ENCODE assay signal across 9 cellular contexts in genomic region chr1:235069577-235070563, GRCh38. TPM values are rescaled to one million over a fixed set of nuclear protein-coding genes. Genes with fewer than 3 reads are reported as not detected.
DNase-seq lines count a peak whose midpoint lies in the region; ATAC-seq and TF ChIP-seq lines count a peak whose summit lies in the region.
"Had no signal": no experiment of that assay in that cellular context is flagged by ENCODE, and none has a peak within 500 bp of the region (broad histone marks: within the 10 kb centered on the region; RNA-seq: fewer than 3 reads in every experiment).

No MANE protein-coding gene starts in this region.

- TF ChIP-seq CTCF in ascending aorta (IDR thresholded peaks at IDR 0.05) (no peak), left lung (IDR thresholded peaks at IDR 0.05) (no peak), GM13976 (IDR thresholded peaks at IDR 0.05; ENCODE audit: borderline replicate concordance, control extremely low read depth, extremely low read depth, insufficient read depth, missing control alignments) (no peak)

- no peaks in the 10 kb centered on the region for H3K27me3 ChIP-seq in MG63
- no peaks in the 10 kb centered on the region for H3K27me3 ChIP-seq in ascending aorta
- no peaks in the 10 kb centered on the region for H3K27me3 ChIP-seq in left lung

- no peaks in the 10 kb centered on the region for H3K36me3 Mint-ChIP-seq in activated T-cell treated with anti-CD3 and anti-CD28 coated beads, Interleukin-2, amount 50 U/mL, for 24 hours (ENCODE audit: low read depth)
- peaks cover 3% of the 10 kb centered on the region for H3K36me3 Mint-ChIP-seq in activated T-helper 1 cell treated with anti-CD3 and anti-CD28 coated beads, Interleukin-12 subunit alpha, Interleukin-12 subunit beta, Interleukin-2, Interleukin-4 antibody, amounts not matched to agents 30 ng/mL and 10 ng/mL and 1 ng/mL, durations not matched to agents 14 hours and 24 hours and 36 hours (ENCODE audit: low read depth)

- H3K4me3 Mint-ChIP-seq in activated T-cell treated with anti-CD3 and anti-CD28 coated beads, Interleukin-2, amount 50 U/mL, for 24 hours, result no peak overlapping the region
- H3K4me3 Mint-ChIP-seq in activated T-helper 1 cell treated with anti-CD3 and anti-CD28 coated beads, Interleukin-12 subunit alpha, Interleukin-12 subunit beta, Interleukin-2, Interleukin-4 antibody, amounts not matched to agents 30 ng/mL and 10 ng/mL and 1 ng/mL, durations not matched to agents 14 hours and 24 hours and 36 hours, result no peak overlapping the region

- H3K27me3 Mint-ChIP-seq in activated T-cell treated with anti-CD3 and anti-CD28 coated beads, Interleukin-2, amount 50 U/mL, for 24 hours, result no peaks in the 10 kb centered on the region
- H3K27me3 Mint-ChIP-seq in activated T-helper 1 cell treated with anti-CD3 and anti-CD28 coated beads, Interleukin-12 subunit alpha, Interleukin-12 subunit beta, Interleukin-2, Interleukin-4 antibody, amounts not matched to agents 30 ng/mL and 10 ng/mL and 1 ng/mL, durations not matched to agents 14 hours and 24 hours and 36 hours (ENCODE audit: insufficient read depth), result no peaks in the 10 kb centered on the region

- H3K9me3 ChIP-seq in MG63, result no peaks in the 10 kb centered on the region
- no peaks in the 10 kb centered on the region for H3K9me3 ChIP-seq in ascending aorta
- no peaks in the 10 kb centered on the region for H3K9me3 ChIP-seq in left lung

- intact Hi-C loops in ascending aorta (cut with DNase I), result no loop called here
- intact Hi-C loops in left lung (cut with DNase I), result no loop called here
- intact Hi-C loops in activated T-helper 1 cell treated with anti-CD3 and anti-CD28 coated beads, Interleukin-12 subunit alpha, Interleukin-12 subunit beta, Interleukin-2, Interleukin-4 antibody, amounts not matched to agents 30 ng/mL and 10 ng/mL and 1 ng/mL, durations not matched to agents 14 hours and 24 hours and 36 hours (cut with micrococcal nuclease), result no loop called here

- H3K27ac ChIP-seq in ascending aorta (peak overlapping the region; percentile 6 to 85), left lung (peak overlapping the region; percentile 30 to 62)

- no peak overlapping the region for H3K4me3 ChIP-seq in MG63
- no peak overlapping the region for H3K4me3 ChIP-seq in ascending aorta
- no peak overlapping the region for H3K4me3 ChIP-seq in left lung

- no peaks in the 10 kb centered on the region for H3K36me3 ChIP-seq in MG63
- no peaks in the 10 kb centered on the region for H3K36me3 ChIP-seq in ascending aorta
- H3K36me3 ChIP-seq in left lung, result no peaks in the 10 kb centered on the region

- ATAC-seq in left lung, result peak; percentile 4

- in situ Hi-C loops in GM13976 (cut with MboI; ENCODE audit: low sequenced_read_pairs, unreplicated experiment), result loop anchor here (10.0 kb wide), 1 partner anchor 55 kb away; no protein-coding TSS in a partner anchor

- DNase-seq in A172 (ENCODE audit: low spot score), result peak; percentile 99
- peak; percentile 96 for DNase-seq in MG63
- peak; percentile 84 to 95 for DNase-seq in ascending aorta (ENCODE audit: low spot score in 2 of 2)
- peak; percentile 75 to 91 for DNase-seq in left lung
- no peak for DNase-seq in activated T-cell treated with anti-CD3 and anti-CD28 coated beads, Interleukin-2, amount 50 U/mL, for 24 hours
- DNase-seq in GM13976 (ENCODE audit: low spot score), result no peak
- no peak for DNase-seq in germinal center (ENCODE audit: low spot score)
- DNase-seq in activated T-helper 1 cell treated with anti-CD3 and anti-CD28 coated beads, Interleukin-12 subunit alpha, Interleukin-12 subunit beta, Interleukin-2, Interleukin-4 antibody, amounts not matched to agents 30 ng/mL and 10 ng/mL and 1 ng/mL, durations not matched to agents 14 hours and 24 hours and 36 hours (ENCODE audit: low spot score), result no peak
- DNase-seq: DND-41 had no signal

- H3K9me3 Mint-ChIP-seq in activated T-cell treated with anti-CD3 and anti-CD28 coated beads, Interleukin-2, amount 50 U/mL, for 24 hours, result no peaks in the 10 kb centered on the region
- H3K9me3 Mint-ChIP-seq in activated T-helper 1 cell treated with anti-CD3 and anti-CD28 coated beads, Interleukin-12 subunit alpha, Interleukin-12 subunit beta, Interleukin-2, Interleukin-4 antibody, amounts not matched to agents 30 ng/mL and 10 ng/mL and 1 ng/mL, durations not matched to agents 14 hours and 24 hours and 36 hours, result no peaks in the 10 kb centered on the region

- H3K4me1 Mint-ChIP-seq in activated T-cell treated with anti-CD3 and anti-CD28 coated beads, Interleukin-2, amount 50 U/mL, for 24 hours (ENCODE audit: low read depth), result peaks cover 38% of the 10 kb centered on the region
- peaks cover 46% of the 10 kb centered on the region for H3K4me1 Mint-ChIP-seq in activated T-helper 1 cell treated with anti-CD3 and anti-CD28 coated beads, Interleukin-12 subunit alpha, Interleukin-12 subunit beta, Interleukin-2, Interleukin-4 antibody, amounts not matched to agents 30 ng/mL and 10 ng/mL and 1 ng/mL, durations not matched to agents 14 hours and 24 hours and 36 hours (ENCODE audit: low read depth)

- H3K4me1 ChIP-seq in ascending aorta, result peaks cover 20 to 47% of the 10 kb centered on the region in 2 donors
- peaks cover 31 to 65% of the 10 kb centered on the region in 2 donors for H3K4me1 ChIP-seq in left lung

- H3K27ac Mint-ChIP-seq in activated T-cell treated with anti-CD3 and anti-CD28 coated beads, Interleukin-2, amount 50 U/mL, for 24 hours, result no peak overlapping the region
- no peak overlapping the region for H3K27ac Mint-ChIP-seq in activated T-helper 1 cell treated with anti-CD3 and anti-CD28 coated beads, Interleukin-12 subunit alpha, Interleukin-12 subunit beta, Interleukin-2, Interleukin-4 antibody, amounts not matched to agents 30 ng/mL and 10 ng/mL and 1 ng/mL, durations not matched to agents 14 hours and 24 hours and 36 hours

RNA-seq across cellular contexts. Expression of gene TOMM20, which starts 58.8 kb away (rescaled TPM):
- total RNA-seq in A172 (2014; rRNA removed; shearing (Covaris generic)), result 151 and 161 TPM in 2 replicates
- 132 and 183 TPM in 2 replicates for total RNA-seq in MG63 (2014; rRNA removed; shearing (Covaris generic); ENCODE audit: low replicate concordance)
- 25.3 TPM for total RNA-seq in ascending aorta
- 10 to 100 TPM; 71.6 to 89.4 TPM for total RNA-seq in left lung
- total RNA-seq in activated T-helper 1 cell treated with anti-CD3 and anti-CD28 coated beads, Interleukin-12 subunit alpha, Interleukin-12 subunit beta, Interleukin-2, Interleukin-4 antibody, amounts not matched to agents 30 ng/mL and 10 ng/mL and 1 ng/mL, durations not matched to agents 14 hours and 24 hours and 36 hours, result 112 and 137 TPM in 2 replicates

Comparison
In these comparisons a context has a peak if more than half of its experiments do, and no peak if none do; other contexts are left out.
1. DNase-seq: peak in A172 (single experiment), MG63 (single experiment), ascending aorta (2 of 2) and left lung (2 of 2); none in activated T-cell treated with anti-CD3 and anti-CD28 coated beads, Interleukin-2, amount 50 U/mL, for 24 hours (single experiment), GM13976 (single experiment), germinal center (single experiment) and activated T-helper 1 cell treated with anti-CD3 and anti-CD28 coated beads, Interleukin-12 subunit alpha, Interleukin-12 subunit beta, Interleukin-2, Interleukin-4 antibody, amounts not matched to agents 30 ng/mL and 10 ng/mL and 1 ng/mL, durations not matched to agents 14 hours and 24 hours and 36 hours (single experiment).